In the genomic region with DNA sequence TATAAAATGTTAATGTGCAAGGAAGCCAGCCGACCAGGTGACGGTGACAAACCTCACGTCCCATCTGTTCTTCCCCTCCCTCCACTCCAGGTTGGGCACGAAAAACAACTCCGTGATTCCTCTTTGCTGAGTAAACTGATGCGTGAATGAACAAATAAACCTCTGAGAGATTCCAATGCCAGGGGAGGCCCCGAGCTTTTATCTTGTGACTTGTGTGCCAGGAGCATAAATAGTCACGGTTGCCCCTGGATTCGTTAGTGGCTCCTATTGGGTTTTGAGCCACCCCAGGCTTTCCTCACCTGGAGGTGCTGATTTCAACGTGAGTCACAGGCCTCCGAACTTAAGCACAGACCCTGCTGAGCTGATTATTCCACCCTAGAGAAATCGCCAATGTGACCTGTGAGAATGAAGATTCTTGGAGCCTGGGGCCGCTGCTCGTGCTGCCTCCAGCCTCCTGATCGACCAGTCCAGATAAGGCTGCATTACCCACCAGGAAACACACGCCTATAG, we compare ENCODE assay signal across 18 cellular contexts.
DNase-seq lines count a peak whose midpoint lies in the region; ATAC-seq, FAIRE-seq and TF ChIP-seq lines count a peak whose summit lies in the region.
"Had no signal": no experiment of that assay in that cellular context is flagged by ENCODE, and none has a peak within 500 bp of the region (broad histone marks: within the 10 kb centered on the region; RNA-seq: fewer than 3 reads in every experiment).

No MANE protein-coding gene starts in this region.

- H3K4me3 ChIP-seq in RWPE2 (ENCODE audit: severe bottlenecking) (no peak overlapping the region), brain microvascular endothelial cell (ENCODE audit: low read depth, low read length) (no peak overlapping the region)
- H3K4me3 ChIP-seq: BLaER1 treated with 17β-estradiol and CSF1 and Interleukin-3, amounts not matched to agents 10 nM and 100 nM; smooth muscle cell; thyroid gland had no signal

- no TSS peak for BruUV-seq in Calu3 (replicated peaks; lab: Mats Ljungman, UMichigan)

- H3K27me3 ChIP-seq in RWPE2 (ENCODE audit: insufficient read depth, poor library complexity, severe bottlenecking) (no peaks in the 10 kb centered on the region), brain microvascular endothelial cell (replicated peaks) (no peaks in the 10 kb centered on the region)
- H3K27me3 ChIP-seq: BLaER1 treated with 17β-estradiol and CSF1 and Interleukin-3, amounts not matched to agents 10 nM and 100 nM; thyroid gland had no signal

- DNase-seq in Calu3, result peak; percentile 14
- DNase-seq in RWPE2 (ENCODE audit: low spot score), result no peak
- DNase-seq in islet precursor cell, result peak; percentile 90
- no peak for DNase-seq in GM20000 (ENCODE audit: low spot score)
- no peak for DNase-seq in brain microvascular endothelial cell
- DNase-seq in activated CD4-positive, alpha-beta T cell treated with anti-CD3 and anti-CD28 coated beads, Interleukin-2, amount 50 U/mL, for 4 hours, result no peak
- no peak for DNase-seq in NCI-H2029 (lab: John Stamatoyannopoulos, UW)
- DNase-seq: amniotic stem cell, cortex of kidney, kidney, NCI-H446 treated with DMSO at 0.1 percent for 48 hours, SW 1271 had no signal

- H3K4me3 Mint-ChIP-seq in Calu3 (ENCODE audit: low read depth, unreplicated experiment), result no peak overlapping the region
- H3K4me3 Mint-ChIP-seq: stimulated activated effector memory CD8-positive, alpha-beta T cell treated with anti-CD3 and anti-CD28 coated beads, Interleukin-12 subunit alpha, Interleukin-12 subunit beta, amount 100 ng/mL, for 72 hours had no signal

- H3K9me3 Mint-ChIP-seq in Calu3 (ENCODE audit: low read depth, unreplicated experiment), result no peaks in the 10 kb centered on the region

- CTCF ChIA-PET in Calu3 (lab: Charles Lee), result no interaction called here

- FAIRE-seq in G401.6 (lab: Jason Lieb, UNC), result peak; percentile 8
- FAIRE-seq: kidney had no signal

- in situ Hi-C loops in brain microvascular endothelial cell (cut with HindIII; ENCODE audit: low pct_ligation_motif_present, low sequenced_read_pairs), result no loop called here

- ATAC-seq in RWPE2 (ENCODE audit: low read depth), result peak; percentile 49; the same call in 1 of the 3 replicates
- ATAC-seq: stimulated activated effector memory CD8-positive, alpha-beta T cell treated with anti-CD3 and anti-CD28 coated beads, Interleukin-12 subunit alpha, Interleukin-12 subunit beta, amount 100 ng/mL, for 72 hours had no signal

- peaks cover 9% of the 10 kb centered on the region for H3K4me1 Mint-ChIP-seq in Calu3 (ENCODE audit: low read depth, unreplicated experiment)
- H3K4me1 Mint-ChIP-seq: stimulated activated effector memory CD8-positive, alpha-beta T cell treated with anti-CD3 and anti-CD28 coated beads, Interleukin-12 subunit alpha, Interleukin-12 subunit beta, amount 100 ng/mL, for 72 hours had no signal

- H3K27me3 Mint-ChIP-seq in Calu3 (ENCODE audit: unreplicated experiment), result no peaks in the 10 kb centered on the region

- H3K36me3 ChIP-seq in RWPE2 (ENCODE audit: low read depth) (no peaks in the 10 kb centered on the region), brain microvascular endothelial cell (replicated peaks) (no peaks in the 10 kb centered on the region)
- H3K36me3 ChIP-seq: thyroid gland had no signal

- H3K9me3 ChIP-seq in RWPE2 (ENCODE audit: severe bottlenecking), result no peaks in the 10 kb centered on the region
- H3K9me3 ChIP-seq: thyroid gland had no signal

- peaks cover 14% of the 10 kb centered on the region for H3K4me1 ChIP-seq in RWPE2 (ENCODE audit: insufficient read depth, poor library complexity, severe bottlenecking)
- H3K4me1 ChIP-seq: thyroid gland had no signal

- no peak overlapping the region for H3K27ac ChIP-seq in RWPE2 (ENCODE audit: poor library complexity, severe bottlenecking)
- no peak overlapping the region for H3K27ac ChIP-seq in brain microvascular endothelial cell
- H3K27ac ChIP-seq: BLaER1 treated with 17β-estradiol and CSF1 and Interleukin-3, amounts not matched to agents 10 nM and 100 nM; thyroid gland had no signal

- peaks cover 3% of the 10 kb centered on the region for H3K36me3 Mint-ChIP-seq in Calu3 (ENCODE audit: insufficient read depth, unreplicated experiment)
- H3K36me3 Mint-ChIP-seq: stimulated activated effector memory CD8-positive, alpha-beta T cell treated with anti-CD3 and anti-CD28 coated beads, Interleukin-12 subunit alpha, Interleukin-12 subunit beta, amount 100 ng/mL, for 72 hours had no signal

- no peak overlapping the region for H3K27ac Mint-ChIP-seq in Calu3 (ENCODE audit: unreplicated experiment)
- H3K27ac Mint-ChIP-seq: activated T-helper 2 cell treated with anti-CD3 and anti-CD28 coated beads, Interferon-gamma antibody, Interleukin-2, Interleukin-4, amounts not matched to agents 10 μg/mL and 5 μg/mL and 100 μg/mL, durations not matched to agents 14 hours and 24 hours and 36 hours; stimulated activated effector memory CD8-positive, alpha-beta T cell treated with anti-CD3 and anti-CD28 coated beads, Interleukin-12 subunit alpha, Interleukin-12 subunit beta, amount 100 ng/mL, for 72 hours had no signal

- TF ChIP-seq CTCF in Calu3 (IDR thresholded peaks at IDR 0.05; ENCODE audit: unreplicated experiment) (no peak), RWPE2 (IDR thresholded peaks at IDR 0.05; ENCODE audit: poor library complexity, severe bottlenecking) (no peak), GM20000 (IDR thresholded peaks at IDR 0.05; ENCODE audit: extremely low read depth, missing control alignments) (no peak), brain microvascular endothelial cell (IDR thresholded peaks at IDR 0.05; ENCODE audit: low read depth, low read length, missing control alignments) (no peak)

- intact Hi-C loops in Calu3 (cut with micrococcal nuclease; ENCODE audit: unreplicated experiment), result no loop called here

Comparison
In these comparisons a context has a peak if more than half of its experiments do, and no peak if none do; other contexts are left out.
1. DNase-seq: peak in Calu3 (single experiment) and islet precursor cell (single experiment); none in RWPE2 (single experiment), GM20000 (single experiment), brain microvascular endothelial cell (single experiment), activated CD4-positive, alpha-beta T cell treated with anti-CD3 and anti-CD28 coated beads, Interleukin-2, amount 50 U/mL, for 4 hours (0 of 2) and NCI-H2029 (single experiment).